8 cellular contexts compared by ENCODE assay signal in the genomic region with DNA sequence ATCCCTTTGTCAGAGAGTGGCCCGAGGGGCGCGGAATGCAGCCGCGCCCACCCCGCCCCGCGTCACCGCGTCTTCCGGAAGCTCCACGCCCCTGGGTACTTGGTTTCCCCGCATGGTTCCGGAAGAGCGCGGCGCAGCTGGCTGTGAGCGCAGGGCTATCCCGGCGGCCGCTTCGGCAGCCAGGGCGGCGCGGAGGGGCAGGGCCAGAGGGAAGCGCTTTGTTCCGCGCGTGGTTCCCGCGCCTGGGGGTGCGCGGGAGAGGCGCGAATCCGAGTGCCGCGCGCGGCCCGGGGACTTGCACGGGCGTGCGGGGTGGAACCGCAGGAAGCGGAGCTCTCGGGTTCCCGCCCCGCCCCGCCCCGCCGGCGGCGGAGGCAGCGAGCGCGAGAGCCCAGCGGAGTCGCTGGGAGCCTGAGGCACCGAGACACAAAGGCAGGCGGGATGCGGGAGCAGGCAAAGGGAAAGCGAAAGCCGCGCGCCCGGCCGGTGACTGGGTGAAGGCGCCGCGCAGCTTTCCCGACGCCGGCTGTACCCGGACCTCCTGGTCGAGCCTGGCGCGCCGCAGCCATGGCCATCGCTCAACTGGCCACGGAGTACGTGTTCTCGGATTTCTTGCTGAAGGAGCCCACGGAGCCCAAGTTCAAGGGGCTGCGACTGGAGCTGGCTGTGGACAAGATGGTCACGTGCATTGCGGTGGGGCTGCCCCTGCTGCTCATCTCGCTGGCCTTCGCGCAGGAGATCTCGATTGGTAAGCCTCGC. TPM values are rescaled to one million over a fixed set of nuclear protein-coding genes. Genes with fewer than 3 reads are reported as not detected.
DNase-seq lines count a peak whose midpoint lies in the region; TF ChIP-seq lines count a peak whose summit lies in the region.

A gene with protein sequence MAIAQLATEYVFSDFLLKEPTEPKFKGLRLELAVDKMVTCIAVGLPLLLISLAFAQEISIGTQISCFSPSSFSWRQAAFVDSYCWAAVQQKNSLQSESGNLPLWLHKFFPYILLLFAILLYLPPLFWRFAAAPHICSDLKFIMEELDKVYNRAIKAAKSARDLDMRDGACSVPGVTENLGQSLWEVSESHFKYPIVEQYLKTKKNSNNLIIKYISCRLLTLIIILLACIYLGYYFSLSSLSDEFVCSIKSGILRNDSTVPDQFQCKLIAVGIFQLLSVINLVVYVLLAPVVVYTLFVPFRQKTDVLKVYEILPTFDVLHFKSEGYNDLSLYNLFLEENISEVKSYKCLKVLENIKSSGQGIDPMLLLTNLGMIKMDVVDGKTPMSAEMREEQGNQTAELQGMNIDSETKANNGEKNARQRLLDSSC (plus strand): TSS at position 96 of the 759 bp plus-strand sequence. CDS start 472 bp downstream, at position 568.

- H3K4me1 ChIP-seq in neuron (ENCODE audit: insufficient read depth, low read length): peaks cover 37% of the 10 kb centered on the region

- H3K9me3 ChIP-seq in neuron (ENCODE audit: low read length): no peaks in the 10 kb centered on the region

- H3K4me3 ChIP-seq in neuron (ENCODE audit: low read length): peak within 1 kb of the TSS; percentile 68

- H3K36me3 ChIP-seq in neuron (ENCODE audit: insufficient read depth, low read length): no peaks in the 10 kb centered on the region

- peak; percentile 40 for TF ChIP-seq POLR2A in Raji (IDR thresholded peaks at IDR 0.05; ENCODE audit: insufficient read depth, low read depth, low read length)

- H2AFZ ChIP-seq in neuron (ENCODE audit: low read depth, low read length): peak within 1 kb of the TSS; percentile 93

- no peak for TF ChIP-seq CTCF in subcutaneous adipose tissue (IDR thresholded peaks at IDR 0.05; ENCODE audit: low read depth)

- no peaks in the 10 kb centered on the region for H3K27me3 ChIP-seq in neuron (ENCODE audit: insufficient read depth, low read length)

- peak; percentile 87 for DNase-seq in EL
- peak; percentile 27 for DNase-seq in GOT3 (lab: John Stamatoyannopoulos, UW)
- DNase-seq in LHCN-M2 (ENCODE audit: low read depth): peak; percentile 81
- DNase-seq in activated gamma-delta T cell (lab: John Stamatoyannopoulos, UW): peak; percentile 63
- peak; percentile 80 for DNase-seq in foreskin melanocyte

RNA-seq across cellular contexts. Expression of the gene that starts here (rescaled TPM):
- 40.7 and 46.4 TPM in 2 replicates for total RNA-seq in LHCN-M2 (2014; rRNA removed)
- 12.8 TPM for polyA plus RNA-seq in LHCN-M2 (2012)
- total RNA-seq in subcutaneous adipose tissue: 10 to 100 TPM in 3 of 4 donors, 1 to 10 TPM in 1; 8.9 to 20.3 (median 19.6) TPM

Comparison
In these comparisons a context has a peak if more than half of its experiments do, and no peak if none do; other contexts are left out.
1. Peak in every context shown above with its lines: DNase-seq and H3K4me3 ChIP-seq.
2. DNase-seq: peak in every context shown above with its lines; median percentile 87 in EL; 81 in LHCN-M2; 80 in foreskin melanocyte; 63 in activated gamma-delta T cell; 27 in GOT3.